ENCODE assay signal across 1 cellular context in the genomic region with DNA sequence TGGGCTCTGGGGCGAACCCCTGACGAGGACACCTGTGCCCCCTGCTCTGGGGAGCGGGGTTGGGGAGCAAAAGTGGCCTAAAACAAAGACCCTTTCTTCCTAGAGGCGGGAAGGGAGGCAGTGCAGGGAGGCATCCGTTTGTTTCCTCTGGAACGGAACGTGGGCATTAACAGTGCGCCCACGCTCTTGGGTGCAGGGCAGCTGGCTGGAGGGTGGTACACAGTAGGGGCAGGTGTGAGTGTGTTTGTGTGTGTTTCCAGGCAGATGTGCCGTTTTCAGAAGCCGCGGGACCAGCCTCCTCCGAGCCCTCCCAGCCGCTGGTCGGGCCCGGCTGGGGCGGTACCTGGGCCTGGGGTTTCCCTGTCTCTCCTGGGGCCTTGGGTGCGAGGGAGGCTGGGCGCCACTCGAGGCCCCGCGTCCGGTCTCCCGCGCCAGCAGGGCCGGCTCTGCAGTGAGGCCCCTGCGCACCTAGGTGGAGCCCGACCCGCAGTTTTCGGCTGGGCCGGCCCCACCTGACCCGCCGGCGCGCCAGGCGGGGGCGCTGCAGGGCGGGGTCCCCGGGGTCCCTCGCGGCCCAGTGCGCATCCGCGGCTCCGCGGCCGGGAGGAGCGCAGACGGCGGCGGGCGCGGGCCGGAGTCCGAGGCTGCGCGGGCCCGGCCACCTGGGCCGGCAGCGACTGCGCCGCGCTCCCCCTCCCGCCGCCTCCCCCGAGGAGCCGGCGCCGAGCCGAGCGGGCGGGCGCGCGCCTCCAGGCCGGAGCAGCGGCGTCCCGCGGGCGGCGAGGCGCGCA.
TF ChIP-seq lines count a peak whose summit lies in the region.

No MANE protein-coding gene starts in this region.

TF ChIP-seq in HepG2, 621 proteins besides CTCF, POLR2A, EP300 and RAD21 (continued from another document and continues in another):
- TF ChIP-seq, protein P1, sequence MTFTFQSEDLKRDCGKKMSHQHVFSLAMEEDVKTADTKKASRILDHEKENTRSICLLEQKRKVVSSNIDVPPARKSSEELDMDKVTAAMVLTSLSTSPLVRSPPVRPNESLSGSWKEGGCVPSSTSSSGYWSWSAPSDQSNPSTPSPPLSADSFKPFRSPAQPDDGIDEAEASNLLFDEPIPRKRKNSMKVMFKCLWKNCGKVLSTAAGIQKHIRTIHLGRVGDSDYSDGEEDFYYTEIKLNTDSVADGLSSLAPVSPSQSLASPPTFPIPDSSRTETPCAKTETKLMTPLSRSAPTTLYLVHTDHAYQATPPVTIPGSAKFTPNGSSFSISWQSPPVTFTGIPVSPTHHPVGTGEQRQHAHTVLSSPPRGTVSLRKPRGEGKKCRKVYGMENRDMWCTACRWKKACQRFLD (CRISPR knock-in tag; IDR thresholded peaks at IDR 0.05; ENCODE audit: borderline replicate concordance): no peak
- TF ChIP-seq ZNF552 (CRISPR knock-in tag; IDR thresholded peaks at IDR 0.05; ENCODE audit: borderline replicate concordance) (no peak), PHB2 (IDR thresholded peaks at IDR 0.05; ENCODE audit: partially characterized antibody) (no peak), ZBED4 (CRISPR knock-in tag; IDR thresholded peaks at IDR 0.05; ENCODE audit: borderline replicate concordance) (peak; percentile 53; the same call in 1 of the 2 replicates), SP4 (CRISPR knock-in tag; IDR thresholded peaks at IDR 0.05) (peak; percentile 51; the same call in 1 of the 2 replicates), PREB (CRISPR knock-in tag; IDR thresholded peaks at IDR 0.05) (no peak), GPBP1L1 (CRISPR knock-in tag; IDR thresholded peaks at IDR 0.05) (no peak), XRCC5 (optimal IDR thresholded peaks at IDR 0.05; ENCODE audit: low read length) (peak; percentile 68), RARA (CRISPR knock-in tag; IDR thresholded peaks at IDR 0.05) (no peak), ZNF83 (CRISPR knock-in tag; IDR thresholded peaks at IDR 0.05; ENCODE audit: borderline replicate concordance) (no peak), SNAI1 (CRISPR knock-in tag; IDR thresholded peaks at IDR 0.05; ENCODE audit: borderline replicate concordance) (no peak), ZNF709 (CRISPR knock-in tag; IDR thresholded peaks at IDR 0.05) (no peak), ZNF3 (CRISPR knock-in tag; IDR thresholded peaks at IDR 0.05) (no peak), MAFG (CRISPR knock-in tag; IDR thresholded peaks at IDR 0.05) (no peak), RFX1 (IDR thresholded peaks at IDR 0.05) (no peak), YY1 (IDR thresholded peaks at IDR 0.05; ENCODE audit: insufficient read depth, insufficient replicate concordance, low read depth, low read length) (peak; percentile 67), U2AF1 (optimal IDR thresholded peaks at IDR 0.05; ENCODE audit: low read depth, low read length) (no peak), MEIS2 (CRISPR knock-in tag; IDR thresholded peaks at IDR 0.05) (0 out of 2 replicates have a peak, but pooled peaks have one; percentile 4), TBL1XR1 (IDR thresholded peaks at IDR 0.05; ENCODE audit: borderline replicate concordance, low read length, partially characterized antibody) (no peak), ZNF547 (CRISPR knock-in tag; IDR thresholded peaks at IDR 0.05) (no peak), SATB2 (CRISPR knock-in tag; IDR thresholded peaks at IDR 0.05) (no peak), PCBP1 (IDR thresholded peaks at IDR 0.05; ENCODE audit: borderline replicate concordance, low read depth, low read length) (no peak), UBTF (CRISPR knock-in tag; IDR thresholded peaks at IDR 0.05) (peak; percentile 64), ZBTB14 (CRISPR knock-in tag; IDR thresholded peaks at IDR 0.05) (peak; percentile 68), ZNF780A (CRISPR knock-in tag; IDR thresholded peaks at IDR 0.05) (no peak), MTA1 (CRISPR knock-in tag; IDR thresholded peaks at IDR 0.05; ENCODE audit: borderline replicate concordance) (no peak), HNRNPL (IDR thresholded peaks at IDR 0.05; ENCODE audit: low read depth, low read length) (no peak), ZNF7 (CRISPR knock-in tag; IDR thresholded peaks at IDR 0.05) (no peak), MAZ (IDR thresholded peaks at IDR 0.05; ENCODE audit: borderline replicate concordance, low read depth, low read length) (0 out of 2 replicates have a peak, but pooled peaks have one; percentile 25), MAZ (CRISPR knock-in tag; IDR thresholded peaks at IDR 0.05; ENCODE audit: low read depth) (peak; percentile 33; the same call in 1 of the 2 replicates), SMAD1 (CRISPR knock-in tag; IDR thresholded peaks at IDR 0.05; ENCODE audit: borderline replicate concordance, low read depth) (no peak), ZNF720 (CRISPR knock-in tag; IDR thresholded peaks at IDR 0.05) (no peak), ZNF326 (CRISPR knock-in tag; IDR thresholded peaks at IDR 0.05; ENCODE audit: borderline replicate concordance) (no peak), STAG1 (CRISPR knock-in tag; IDR thresholded peaks at IDR 0.05) (peak; percentile 83), ZBTB7B (CRISPR knock-in tag; IDR thresholded peaks at IDR 0.05) (0 out of 2 replicates have a peak, but pooled peaks have one; percentile 44), RNF2 (conservative IDR thresholded peaks at IDR 0.05; ENCODE audit: low read depth) (0 out of 2 replicates have a peak, but pooled peaks have one; percentile 19), ZFP41 (CRISPR knock-in tag; IDR thresholded peaks at IDR 0.05; ENCODE audit: borderline replicate concordance) (no peak), KDM5A (IDR thresholded peaks at IDR 0.05; ENCODE audit: borderline replicate concordance, low read length) (no peak)
- TF ChIP-seq, protein P2, sequence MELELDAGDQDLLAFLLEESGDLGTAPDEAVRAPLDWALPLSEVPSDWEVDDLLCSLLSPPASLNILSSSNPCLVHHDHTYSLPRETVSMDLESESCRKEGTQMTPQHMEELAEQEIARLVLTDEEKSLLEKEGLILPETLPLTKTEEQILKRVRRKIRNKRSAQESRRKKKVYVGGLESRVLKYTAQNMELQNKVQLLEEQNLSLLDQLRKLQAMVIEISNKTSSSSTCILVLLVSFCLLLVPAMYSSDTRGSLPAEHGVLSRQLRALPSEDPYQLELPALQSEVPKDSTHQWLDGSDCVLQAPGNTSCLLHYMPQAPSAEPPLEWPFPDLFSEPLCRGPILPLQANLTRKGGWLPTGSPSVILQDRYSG (CRISPR knock-in tag; IDR thresholded peaks at IDR 0.05): no peak
- TF ChIP-seq, protein P3, sequence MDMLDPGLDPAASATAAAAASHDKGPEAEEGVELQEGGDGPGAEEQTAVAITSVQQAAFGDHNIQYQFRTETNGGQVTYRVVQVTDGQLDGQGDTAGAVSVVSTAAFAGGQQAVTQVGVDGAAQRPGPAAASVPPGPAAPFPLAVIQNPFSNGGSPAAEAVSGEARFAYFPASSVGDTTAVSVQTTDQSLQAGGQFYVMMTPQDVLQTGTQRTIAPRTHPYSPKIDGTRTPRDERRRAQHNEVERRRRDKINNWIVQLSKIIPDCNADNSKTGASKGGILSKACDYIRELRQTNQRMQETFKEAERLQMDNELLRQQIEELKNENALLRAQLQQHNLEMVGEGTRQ (IDR thresholded peaks at IDR 0.05; ENCODE audit: low read depth, low read length): no peak
- TF ChIP-seq, protein P3 (CRISPR knock-in tag; IDR thresholded peaks at IDR 0.05; ENCODE audit: borderline replicate concordance): no peak
- TF ChIP-seq, protein P4, sequence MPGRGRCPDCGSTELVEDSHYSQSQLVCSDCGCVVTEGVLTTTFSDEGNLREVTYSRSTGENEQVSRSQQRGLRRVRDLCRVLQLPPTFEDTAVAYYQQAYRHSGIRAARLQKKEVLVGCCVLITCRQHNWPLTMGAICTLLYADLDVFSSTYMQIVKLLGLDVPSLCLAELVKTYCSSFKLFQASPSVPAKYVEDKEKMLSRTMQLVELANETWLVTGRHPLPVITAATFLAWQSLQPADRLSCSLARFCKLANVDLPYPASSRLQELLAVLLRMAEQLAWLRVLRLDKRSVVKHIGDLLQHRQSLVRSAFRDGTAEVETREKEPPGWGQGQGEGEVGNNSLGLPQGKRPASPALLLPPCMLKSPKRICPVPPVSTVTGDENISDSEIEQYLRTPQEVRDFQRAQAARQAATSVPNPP (CRISPR knock-in tag; IDR thresholded peaks at IDR 0.05): no peak
- TF ChIP-seq, protein P5, sequence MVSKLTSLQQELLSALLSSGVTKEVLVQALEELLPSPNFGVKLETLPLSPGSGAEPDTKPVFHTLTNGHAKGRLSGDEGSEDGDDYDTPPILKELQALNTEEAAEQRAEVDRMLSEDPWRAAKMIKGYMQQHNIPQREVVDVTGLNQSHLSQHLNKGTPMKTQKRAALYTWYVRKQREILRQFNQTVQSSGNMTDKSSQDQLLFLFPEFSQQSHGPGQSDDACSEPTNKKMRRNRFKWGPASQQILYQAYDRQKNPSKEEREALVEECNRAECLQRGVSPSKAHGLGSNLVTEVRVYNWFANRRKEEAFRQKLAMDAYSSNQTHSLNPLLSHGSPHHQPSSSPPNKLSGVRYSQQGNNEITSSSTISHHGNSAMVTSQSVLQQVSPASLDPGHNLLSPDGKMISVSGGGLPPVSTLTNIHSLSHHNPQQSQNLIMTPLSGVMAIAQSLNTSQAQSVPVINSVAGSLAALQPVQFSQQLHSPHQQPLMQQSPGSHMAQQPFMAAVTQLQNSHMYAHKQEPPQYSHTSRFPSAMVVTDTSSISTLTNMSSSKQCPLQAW (CRISPR knock-in tag; IDR thresholded peaks at IDR 0.05): no peak
